ENCODE assay signal across 12 cellular contexts in genomic region chr21:45207839-45208626, GRCh38.
A peak's percentile ranks its signal among the peaks of the same experiment; 100 is the strongest.
DNase-seq lines count a peak whose midpoint lies in the region; ATAC-seq and TF ChIP-seq lines count a peak whose summit lies in the region.
"Had no signal": no experiment of that assay in that cellular context is flagged by ENCODE, and none has a peak within 500 bp of the region (broad histone marks: within the 10 kb centered on the region; RNA-seq: fewer than 3 reads in every experiment).

No MANE protein-coding gene starts in this region.

- H3K9me3 Mint-ChIP-seq in CD8-positive, alpha-beta memory T cell, result no peaks in the 10 kb centered on the region
- H3K9me3 Mint-ChIP-seq in T-cell (no peaks in the 10 kb centered on the region), natural killer cell (no peaks in the 10 kb centered on the region)
- H3K9me3 Mint-ChIP-seq: nephron progenitor cell had no signal

- H3K4me3 Mint-ChIP-seq in CD8-positive, alpha-beta memory T cell, result peak overlapping the region in 5 of 7 donors; percentile 1 to 56 (median 13)
- H3K4me3 Mint-ChIP-seq in T-cell, result no peak overlapping the region
- H3K4me3 Mint-ChIP-seq in natural killer cell, result no peak overlapping the region
- H3K4me3 Mint-ChIP-seq: nephron progenitor cell had no signal

- no peak for TF ChIP-seq POLR2A in gastroesophageal sphincter (IDR thresholded peaks at IDR 0.05)

- DNase-seq in CD1c-positive myeloid dendritic cell (ENCODE audit: extremely low spot score), result peak; percentile 49
- no peak for DNase-seq in CD8-positive, alpha-beta memory T cell
- no peak for DNase-seq in T-cell
- no peak for DNase-seq in natural killer cell
- DNase-seq in hippocampal formation (lab: John Stamatoyannopoulos, UW), result no peak
- no peak for DNase-seq in AML-193 (lab: John Stamatoyannopoulos, UW)
- DNase-seq: nephron progenitor cell, retina had no signal

- no peaks in the 10 kb centered on the region for H3K9me3 ChIP-seq in CD8-positive, alpha-beta memory T cell (ENCODE audit: low read length)
- H3K9me3 ChIP-seq in gastroesophageal sphincter, result no peaks in the 10 kb centered on the region

- CTCF ChIA-PET in CD8-positive, alpha-beta memory T cell (lab: Charles Lee), result interaction anchor here (1.4 kb wide), 1 partner anchor 70 kb away, joined by 3 read pairs; no protein-coding TSS in a partner anchor
- CTCF ChIA-PET in T-cell (lab: Charles Lee), result interaction anchor here in 1 of 2 donors (0.7 kb wide), 1 partner anchor 46 kb away, joined by 3 read pairs; no protein-coding TSS in a partner anchor

- POLR2A ChIA-PET in CD8-positive, alpha-beta memory T cell (lab: Charles Lee), result interaction anchor here (0.6 kb wide), 1 partner anchor 26 kb away, joined by 6 read pairs; no protein-coding TSS in a partner anchor
- POLR2A ChIA-PET in T-cell (lab: Charles Lee), result interaction anchor here in 1 of 2 donors (0.6 kb wide), 1 partner anchor 56 kb away, joined by 4 read pairs; no protein-coding TSS in a partner anchor

- intact Hi-C loops in natural killer cell (cut with micrococcal nuclease), result no loop called here

- peak overlapping the region; percentile 10 to 89 (median 52) for H3K27ac Mint-ChIP-seq in CD8-positive, alpha-beta memory T cell
- H3K27ac Mint-ChIP-seq in T-cell, result peak overlapping the region; percentile 16 to 32
- H3K27ac Mint-ChIP-seq in natural killer cell, result peak overlapping the region in 1 of 2 donors; percentile 18
- H3K27ac Mint-ChIP-seq: nephron progenitor cell had no signal

- peaks cover 3 to 88% (median 22%) of the 10 kb centered on the region in 3 donors for H3K36me3 Mint-ChIP-seq in CD8-positive, alpha-beta memory T cell
- H3K36me3 Mint-ChIP-seq in T-cell (peaks cover 68% of the 10 kb centered on the region), natural killer cell (peaks cover 4% of the 10 kb centered on the region)

- peaks cover 11% of the 10 kb centered on the region for H3K36me3 ChIP-seq in CD8-positive, alpha-beta memory T cell (ENCODE audit: insufficient read depth, low read length)
- H3K36me3 ChIP-seq in gastroesophageal sphincter, result peaks cover 0 to 97% of the 10 kb centered on the region in 2 donors

- no peak for TF ChIP-seq EP300 in gastroesophageal sphincter (IDR thresholded peaks at IDR 0.05)

- H3K27me3 Mint-ChIP-seq in CD8-positive, alpha-beta memory T cell, result no peaks in the 10 kb centered on the region
- H3K27me3 Mint-ChIP-seq in T-cell (no peaks in the 10 kb centered on the region), natural killer cell (ENCODE audit: low read depth in 2 of 2) (peaks cover 0 to 9% of the 10 kb centered on the region in 2 donors)

- no peak overlapping the region for H3K4me3 ChIP-seq in CD8-positive, alpha-beta memory T cell (ENCODE audit: low read length)
- no peak overlapping the region for H3K4me3 ChIP-seq in gastroesophageal sphincter
- H3K4me3 ChIP-seq: BLaER1 treated with 17β-estradiol and CSF1 and Interleukin-3, amounts not matched to agents 10 nM and 100 nM; cardiac muscle cell; lung had no signal

- ATAC-seq in T-cell (replicated peaks in 1 of 4) (peak in 1 of 4 experiments; percentile 23), natural killer cell (peak in 2 of 3 donors; percentile 57 to 63), gastroesophageal sphincter (no peak)

- TF ChIP-seq CTCF in natural killer cell (IDR thresholded peaks at IDR 0.05) (no peak), gastroesophageal sphincter (IDR thresholded peaks at IDR 0.05) (no peak)

- no peaks in the 10 kb centered on the region for H3K27me3 ChIP-seq in CD8-positive, alpha-beta memory T cell (ENCODE audit: insufficient read depth, low read length, poor library complexity, severe bottlenecking)
- no peaks in the 10 kb centered on the region for H3K27me3 ChIP-seq in gastroesophageal sphincter
- H3K27me3 ChIP-seq: cardiac muscle cell had no signal

- H3K27ac ChIP-seq in CD8-positive, alpha-beta memory T cell (ENCODE audit: low read depth, low read length), result no peak overlapping the region
- H3K27ac ChIP-seq in gastroesophageal sphincter, result no peak overlapping the region
- H3K27ac ChIP-seq: BLaER1 treated with 17β-estradiol and CSF1 and Interleukin-3, amounts not matched to agents 10 nM and 100 nM; cardiac muscle cell had no signal

- H3K4me1 Mint-ChIP-seq in CD8-positive, alpha-beta memory T cell, result peaks cover 20 to 26% (median 21%) of the 10 kb centered on the region in 3 donors
- H3K4me1 Mint-ChIP-seq in T-cell (peaks cover 8 to 30% (median 10%) of the 10 kb centered on the region in 3 donors), natural killer cell (peaks cover 23 to 34% of the 10 kb centered on the region in 2 donors)

- no peaks in the 10 kb centered on the region for H3K4me1 ChIP-seq in CD8-positive, alpha-beta memory T cell (ENCODE audit: insufficient read depth, low read length)
- H3K4me1 ChIP-seq in gastroesophageal sphincter, result peaks cover 0 to 8% (median 0%) of the 10 kb centered on the region in 3 donors

- 82 to 100% methylated on average over 1 to 7 of the region's 9 CpGs for WGBS in gastroesophageal sphincter (ENCODE audit: low coverage in 1 of 2), 2 donors

Comparison
In these comparisons a context has a peak if more than half of its experiments do, and no peak if none do; other contexts are left out.
1. H3K4me3 Mint-ChIP-seq: peak in CD8-positive, alpha-beta memory T cell (5 of 7); none in T-cell (0 of 3) and natural killer cell (single experiment).